ENCODE assay signal across 9 cellular contexts in genomic region chr10:110499796-110500514, GRCh38. TPM values are rescaled to one million over a fixed set of nuclear protein-coding genes. Genes with fewer than 3 reads are reported as not detected.
DNase-seq lines count a peak whose midpoint lies in the region; ATAC-seq and TF ChIP-seq lines count a peak whose summit lies in the region.
"Had no signal": no experiment of that assay in that cellular context is flagged by ENCODE, and none has a peak within 500 bp of the region (broad histone marks: within the 10 kb centered on the region; RNA-seq: fewer than 3 reads in every experiment).

No MANE protein-coding gene starts in this region.

- H3K4me1 ChIP-seq in Peyer's patch (peaks cover 0 to 80% (median 43%) of the 10 kb centered on the region in 4 donors), neural progenitor cell (peaks cover 48% of the 10 kb centered on the region)

- no peaks in the 10 kb centered on the region for H3K79me2 ChIP-seq in neural progenitor cell (ENCODE audit: low read depth)

- H3K4me3 ChIP-seq in Peyer's patch (peak overlapping the region in 3 of 4 donors; percentile 72 to 90 (median 77)), neural progenitor cell (peak overlapping the region; percentile 87)

- no peak for TF ChIP-seq POLR2A in Peyer's patch (IDR thresholded peaks at IDR 0.05)

- H3K36me3 Mint-ChIP-seq in Calu3 (ENCODE audit: insufficient read depth, unreplicated experiment) = peaks cover 89% of the 10 kb centered on the region
- H3K36me3 Mint-ChIP-seq in endothelial cell (ENCODE audit: low read depth, unreplicated experiment) = peaks cover 19% of the 10 kb centered on the region
- no peaks in the 10 kb centered on the region for H3K36me3 Mint-ChIP-seq in neural progenitor cell

- H3K9ac ChIP-seq in neural progenitor cell = no peak overlapping the region

- H3K27ac ChIP-seq in Peyer's patch = peak overlapping the region; percentile 79 to 96 (median 92)
- no peak overlapping the region for H3K27ac ChIP-seq in neural progenitor cell

- peaks cover 40% of the 10 kb centered on the region for H3F3A ChIP-seq in neural progenitor cell (ENCODE audit: low read depth)

- H3K27ac Mint-ChIP-seq in Calu3 (ENCODE audit: unreplicated experiment) (peak overlapping the region; percentile 86), endothelial cell (ENCODE audit: unreplicated experiment) (peak overlapping the region; percentile 9), neural progenitor cell (no peak overlapping the region)

- no TSS peak for BruUV-seq in Calu3 (replicated peaks; lab: Mats Ljungman, UMichigan)

- H3K4me3 Mint-ChIP-seq in Calu3 (ENCODE audit: low read depth, unreplicated experiment) (peak overlapping the region; percentile 77), endothelial cell (ENCODE audit: unreplicated experiment) (peak overlapping the region; percentile 99), neural progenitor cell (peak overlapping the region; percentile 88)

- no peak for ATAC-seq in HG03439 (IDR thresholded peaks at IDR 0.05; ENCODE audit: unreplicated experiment)
- no peak for ATAC-seq in HG02970 (IDR thresholded peaks at IDR 0.05; ENCODE audit: low FRiP score, unreplicated experiment)

- H4K20me1 ChIP-seq in neural progenitor cell (ENCODE audit: low read depth) = peaks cover 13% of the 10 kb centered on the region

- no peaks in the 10 kb centered on the region for H3K9me3 Mint-ChIP-seq in Calu3 (ENCODE audit: low read depth, unreplicated experiment)
- H3K9me3 Mint-ChIP-seq in endothelial cell (ENCODE audit: unreplicated experiment) = no peaks in the 10 kb centered on the region
- peaks cover 2% of the 10 kb centered on the region for H3K9me3 Mint-ChIP-seq in neural progenitor cell

- peak overlapping the region; percentile 88 for H3K4me2 ChIP-seq in neural progenitor cell

- CTCF ChIA-PET in Calu3 (lab: Charles Lee) = interaction anchor here (1.4 to 2.7 kb wide), 2 partner anchors 47 to 146 kb away, joined by 3 to 6 read pairs; no protein-coding TSS in a partner anchor

- no peak for DNase-seq in Calu3
- no peak for DNase-seq in Peyer's patch
- DNase-seq in endothelial cell (ENCODE audit: low spot score) = no peak
- DNase-seq in neural progenitor cell (ENCODE audit: low spot score) = no peak
- no peak for DNase-seq in NOMO-1 (lab: John Stamatoyannopoulos, UW; ENCODE audit: unreplicated experiment in 2 of 2)
- no peak for DNase-seq in OCI-M2 (lab: John Stamatoyannopoulos, UW; ENCODE audit: unreplicated experiment)
- DNase-seq: NCI-H1436 had no signal

- no peaks in the 10 kb centered on the region for H3K27me3 Mint-ChIP-seq in Calu3 (ENCODE audit: unreplicated experiment)
- peaks cover 20% of the 10 kb centered on the region for H3K27me3 Mint-ChIP-seq in endothelial cell (ENCODE audit: unreplicated experiment)
- H3K27me3 Mint-ChIP-seq in neural progenitor cell (ENCODE audit: insufficient read depth, low read depth) = peaks cover 20% of the 10 kb centered on the region

- intact Hi-C loops in Calu3 (cut with micrococcal nuclease; ENCODE audit: unreplicated experiment) = loop anchor here (1.0 to 5.0 kb wide), 5 partner anchors 37 to 189 kb away; no protein-coding TSS in a partner anchor

- H3K4me1 Mint-ChIP-seq in Calu3 (ENCODE audit: low read depth, unreplicated experiment) (no peaks in the 10 kb centered on the region), endothelial cell (ENCODE audit: unreplicated experiment) (peaks cover 76% of the 10 kb centered on the region), neural progenitor cell (peaks cover 64% of the 10 kb centered on the region)

- no peak overlapping the region for H2AFZ ChIP-seq in neural progenitor cell (replicated peaks)

- H3K36me3 ChIP-seq in Peyer's patch = no peaks in the 10 kb centered on the region
- no peaks in the 10 kb centered on the region for H3K36me3 ChIP-seq in neural progenitor cell

- H3K27me3 ChIP-seq in Peyer's patch (no peaks in the 10 kb centered on the region), neural progenitor cell (peaks cover 58% of the 10 kb centered on the region)

- TF ChIP-seq CTCF in Calu3 (IDR thresholded peaks at IDR 0.05; ENCODE audit: unreplicated experiment) (no peak), Peyer's patch (IDR thresholded peaks at IDR 0.05) (no peak), endothelial cell (IDR thresholded peaks at IDR 0.05; ENCODE audit: unreplicated experiment) (no peak), neural progenitor cell (IDR thresholded peaks at IDR 0.05) (no peak)

- no peaks in the 10 kb centered on the region for H3K9me3 ChIP-seq in Peyer's patch
- H3K9me3 ChIP-seq in neural progenitor cell (ENCODE audit: low read depth) = no peaks in the 10 kb centered on the region

RNA-seq across cellular contexts. Expression of gene DUSP5, which starts 2.2 kb away (rescaled TPM):
- total RNA-seq in Calu3 (2022) (34.0 and 55.8 TPM in 2 replicates), Peyer's patch (10 to 100 TPM; 22.1 to 33.8 (median 26.3) TPM), endothelial cell (ENCODE audit: unreplicated experiment) (46.0 TPM), neural progenitor cell (ENCODE audit: low replicate concordance) (0.34 and 1.5 TPM in 2 replicates)
